In the genomic region with DNA sequence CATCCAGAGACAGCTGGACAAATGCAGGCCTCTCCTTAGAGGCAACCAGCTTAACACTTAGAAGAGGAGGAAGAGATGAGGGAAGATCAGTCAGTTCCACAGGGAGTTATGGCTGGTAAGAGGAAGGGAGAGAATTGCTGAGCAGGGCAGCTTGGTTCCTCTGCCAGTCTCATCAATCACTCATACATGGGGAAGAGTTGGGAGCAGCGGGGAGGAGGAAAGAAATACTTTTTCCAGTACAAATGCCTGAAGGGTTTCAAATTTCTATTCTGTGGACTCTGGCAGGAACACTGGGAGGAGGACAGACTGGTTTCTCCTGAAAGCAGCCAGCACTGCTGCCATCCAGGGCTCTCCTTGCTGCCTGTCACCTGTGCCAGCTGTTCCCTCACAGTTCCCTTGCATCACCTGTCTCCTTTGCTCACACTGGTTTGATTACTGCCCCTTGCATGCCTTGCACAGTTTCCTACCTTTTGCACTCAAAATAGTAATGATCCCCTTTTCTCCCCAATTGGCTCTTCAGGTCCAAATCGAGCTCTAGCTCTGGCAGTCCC, we compare ENCODE assay signal across 12 cellular contexts. TPM values are rescaled to one million over a fixed set of nuclear protein-coding genes. Genes with fewer than 3 reads are reported as not detected.
DNase-seq lines count a peak whose midpoint lies in the region; ATAC-seq, FAIRE-seq and TF ChIP-seq lines count a peak whose summit lies in the region.
"Had no signal": no experiment of that assay in that cellular context is flagged by ENCODE, and none has a peak within 500 bp of the region (broad histone marks: within the 10 kb centered on the region; RNA-seq: fewer than 3 reads in every experiment).

No MANE protein-coding gene starts in this region.

- H3K9me3 Mint-ChIP-seq in astrocyte (ENCODE audit: unreplicated experiment) = peaks cover 6% of the 10 kb centered on the region
- H3K9me3 Mint-ChIP-seq in nephron = no peaks in the 10 kb centered on the region
- H3K9me3 Mint-ChIP-seq: activated naive CD4-positive, alpha-beta T cell treated with anti-CD3 and anti-CD28 coated beads for 36 hours had no signal

- H3K4me2 ChIP-seq in astrocyte (ENCODE audit: low read length) = no peak overlapping the region

- H3K4me1 Mint-ChIP-seq in astrocyte (ENCODE audit: low read depth, unreplicated experiment) (peaks cover 27% of the 10 kb centered on the region), nephron (peaks cover 26% of the 10 kb centered on the region)
- H3K4me1 Mint-ChIP-seq: B cell had no signal

- TF ChIP-seq CTCF in astrocyte (IDR thresholded peaks at IDR 0.05; ENCODE audit: insufficient read depth, low read depth, low read length) = no peak
- no peak for TF ChIP-seq CTCF in nephron (IDR thresholded peaks at IDR 0.05; ENCODE audit: unreplicated experiment in 3 of 3)
- TF ChIP-seq CTCF in GM13976 (IDR thresholded peaks at IDR 0.05; ENCODE audit: borderline replicate concordance, control extremely low read depth, extremely low read depth, insufficient read depth, missing control alignments) = no peak

- no peaks in the 10 kb centered on the region for H3K36me3 ChIP-seq in astrocyte (ENCODE audit: insufficient read depth, low read length)

- no peak overlapping the region for H3K27ac ChIP-seq in astrocyte (ENCODE audit: low read depth, low read length)

- H3K27me3 ChIP-seq in astrocyte (ENCODE audit: insufficient read depth, low read length) = no peaks in the 10 kb centered on the region

- H4K20me1 ChIP-seq in astrocyte (ENCODE audit: insufficient read depth, low read length) = no peaks in the 10 kb centered on the region

- no peaks in the 10 kb centered on the region for H3K9me3 ChIP-seq in astrocyte (ENCODE audit: insufficient read depth, low read depth, low read length)

- H3K79me2 ChIP-seq in astrocyte (ENCODE audit: insufficient read depth, low read length) = no peaks in the 10 kb centered on the region

- H3K4me3 ChIP-seq in astrocyte (ENCODE audit: insufficient read depth, low read depth, low read length) = no peak overlapping the region

- H2AFZ ChIP-seq in astrocyte (ENCODE audit: low read depth, low read length) = no peak overlapping the region

- peaks cover 2% of the 10 kb centered on the region for H3K36me3 Mint-ChIP-seq in astrocyte (ENCODE audit: low read depth, unreplicated experiment)
- no peaks in the 10 kb centered on the region for H3K36me3 Mint-ChIP-seq in nephron (ENCODE audit: low read depth)

- DNase-seq in DMS 273 treated with DMSO at 0.1 percent for 48 hours (lab: John Stamatoyannopoulos, UW) (peak; percentile 77), NCI-H2029 treated with DMSO at 0.1 percent for 48 hours (lab: John Stamatoyannopoulos, UW) (peak; percentile 30), astrocyte (ENCODE audit: low read depth) (peak; percentile 42), COLO829 (ENCODE audit: low spot score) (no peak), nucleus accumbens (lab: John Stamatoyannopoulos, UW) (no peak), GM13976 (ENCODE audit: low spot score) (no peak)
- DNase-seq: activated CD4-positive, alpha-beta T cell treated with anti-CD3 and anti-CD28 coated beads for 48 hours; activated naive CD4-positive, alpha-beta T cell treated with anti-CD3 and anti-CD28 coated beads for 36 hours; left colon had no signal

- H3K9ac ChIP-seq in astrocyte (ENCODE audit: low read length) = no peak overlapping the region

- no peak overlapping the region for H3K27ac Mint-ChIP-seq in astrocyte (ENCODE audit: unreplicated experiment)
- H3K27ac Mint-ChIP-seq in nephron = peak overlapping the region; percentile 25 to 64 (median 37)
- H3K27ac Mint-ChIP-seq: activated naive CD4-positive, alpha-beta T cell treated with anti-CD3 and anti-CD28 coated beads for 36 hours; B cell had no signal

- in situ Hi-C loops in GM13976 (cut with MboI; ENCODE audit: low sequenced_read_pairs, unreplicated experiment) = no loop called here

- no peak overlapping the region for H3K4me3 Mint-ChIP-seq in astrocyte (ENCODE audit: unreplicated experiment)
- H3K4me3 Mint-ChIP-seq in nephron = no peak overlapping the region
- H3K4me3 Mint-ChIP-seq: activated naive CD4-positive, alpha-beta T cell treated with anti-CD3 and anti-CD28 coated beads for 36 hours; B cell had no signal

- peaks cover 21% of the 10 kb centered on the region for H3K4me1 ChIP-seq in astrocyte (ENCODE audit: insufficient read depth, low read length)

- ATAC-seq in HG02884 (IDR thresholded peaks at IDR 0.05; ENCODE audit: unreplicated experiment) = no peak
- ATAC-seq: left colon had no signal

- H3K27me3 Mint-ChIP-seq in astrocyte (ENCODE audit: low read depth, unreplicated experiment) = no peaks in the 10 kb centered on the region
- no peaks in the 10 kb centered on the region for H3K27me3 Mint-ChIP-seq in nephron (ENCODE audit: low read depth)
- H3K27me3 Mint-ChIP-seq: B cell had no signal

- FAIRE-seq in astrocyte (lab: Jason Lieb, UNC) = no peak

RNA-seq across cellular contexts. Expression of gene PGRMC2, which starts 59.5 kb away (rescaled TPM):
- total RNA-seq in astrocyte = 158 and 161 TPM in 2 replicates

Comparison
In these comparisons a context has a peak if more than half of its experiments do, and no peak if none do; other contexts are left out.
1. DNase-seq: peak in DMS 273 treated with DMSO at 0.1 percent for 48 hours (single experiment), NCI-H2029 treated with DMSO at 0.1 percent for 48 hours (single experiment) and astrocyte (single experiment); none in COLO829 (single experiment), nucleus accumbens (0 of 56) and GM13976 (single experiment).